ENCODE assay signal across 8 cellular contexts in the genomic region with DNA sequence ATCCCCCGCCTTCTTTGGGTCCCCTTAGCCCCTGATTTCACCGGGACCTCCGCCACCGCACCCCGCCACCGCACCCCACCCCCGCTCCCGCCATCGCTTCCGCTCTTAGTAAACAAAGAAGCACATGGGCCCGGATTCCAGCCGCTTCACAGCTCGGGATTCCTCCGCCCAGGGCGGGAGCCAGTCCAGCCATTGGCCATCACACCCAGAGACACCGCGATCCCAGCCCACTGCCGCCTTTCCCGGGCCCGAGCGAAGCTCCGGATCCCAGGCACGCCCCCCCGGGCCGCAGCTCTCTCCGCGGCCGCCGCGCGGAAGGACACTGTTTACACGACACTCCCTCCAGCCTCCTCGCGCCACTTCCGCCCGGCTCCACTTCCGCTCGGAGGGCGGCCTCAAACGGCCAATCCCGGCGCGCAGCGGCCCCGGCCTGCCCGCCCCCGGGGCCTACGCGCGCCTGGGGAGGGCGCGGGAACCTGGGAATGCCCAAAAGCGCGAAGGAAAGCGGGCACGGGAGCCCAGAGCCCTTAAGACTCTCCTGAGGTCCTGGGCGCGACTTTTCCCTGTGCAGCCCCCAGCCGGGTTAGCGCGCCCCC. TPM values are rescaled to one million over a fixed set of nuclear protein-coding genes. Genes with fewer than 3 reads are reported as not detected.
DNase-seq lines count a peak whose midpoint lies in the region; ATAC-seq, FAIRE-seq and TF ChIP-seq lines count a peak whose summit lies in the region.

No MANE protein-coding gene starts in this region.

- H3K9ac ChIP-seq in colonic mucosa (ENCODE audit: low read depth in 2 of 2, low read length in 2 of 2): peak overlapping the region; percentile 40 to 91

- peak overlapping the region; percentile 95 for H3K27ac ChIP-seq in colonic mucosa

- no peak for TF ChIP-seq CTCF in colonic mucosa (IDR thresholded peaks at IDR 0.05)

- H3K4me3 ChIP-seq in colonic mucosa: peak overlapping the region; percentile 95

- peaks cover 18% of the 10 kb centered on the region for H3K36me3 ChIP-seq in colonic mucosa

- no peaks in the 10 kb centered on the region for H3K27me3 ChIP-seq in colonic mucosa

- DNase-seq in Ammon's horn (ENCODE audit: low spot score) (peak; percentile 93), GM19239 (ENCODE audit: insufficient read length, low spot score) (peak; percentile 84), NCI-H460 (ENCODE audit: extremely low read depth, low read depth) (peak; percentile 92), colonic mucosa (peak; percentile 91), left colon (peak; percentile 94 to 96)
- DNase-seq in activated CD4-positive, alpha-beta T cell treated with anti-CD3 and anti-CD28 coated beads for 48 hours: peak; percentile 90
- peak; percentile 60 to 64 for DNase-seq in stimulated activated CD4-positive, alpha-beta T cell treated with anti-CD3 and anti-CD28 coated beads, Interleukin-1b, Interleukin-23, amount 100 ng/mL, for 1 hour (ENCODE audit: low read depth in 2 of 2)

- no peak for FAIRE-seq in GM19239 (lab: Jason Lieb, UNC)

- H3K9me3 ChIP-seq in colonic mucosa: no peaks in the 10 kb centered on the region

- H3K4me1 ChIP-seq in colonic mucosa: peaks cover 5% of the 10 kb centered on the region

- peak; percentile 74 for ATAC-seq in HG03432 (IDR thresholded peaks at IDR 0.05; ENCODE audit: unreplicated experiment)
- peak; percentile 82 for ATAC-seq in left colon

- intact Hi-C loops in colonic mucosa (cut with DNase I): no loop called here
- intact Hi-C loops in left colon (cut with DNase I, micrococcal nuclease): no loop called here

RNA-seq across cellular contexts. Expression of gene MCM7, which starts 0.7 kb away (rescaled TPM):
- total RNA-seq in NCI-H460 (2014; rRNA removed; shearing (Covaris generic)): 88.4 and 91.0 TPM in 2 replicates
- polyA plus RNA-seq in NCI-H460 (2014; cell fraction: nucleus; rRNA removed): 380 and 425 TPM in 2 replicates
- total RNA-seq in colonic mucosa (100 to 1,000 TPM in 1 of 2 donors, 10 to 100 TPM in 1; 68.1 to 241 TPM), left colon (10 to 100 TPM; 44.7 to 62.1 TPM)

RNA-seq across cellular contexts. Expression of gene AP4M1, which starts 0.9 kb away (rescaled TPM):
- 15.8 and 18.1 TPM in 2 replicates for total RNA-seq in NCI-H460 (2014; rRNA removed; shearing (Covaris generic))
- polyA plus RNA-seq in NCI-H460 (2014; cell fraction: nucleus; rRNA removed): 21.3 and 34.0 TPM in 2 replicates
- 10 to 100 TPM; 17.8 to 23.6 TPM for total RNA-seq in colonic mucosa
- 10 to 100 TPM; 20.2 to 20.8 TPM for total RNA-seq in left colon

RNA-seq across cellular contexts. Expression of gene COPS6, which starts 11.7 kb away (rescaled TPM):
- total RNA-seq in NCI-H460 (2014; rRNA removed; shearing (Covaris generic)): 59.3 and 73.8 TPM in 2 replicates
- 53.3 and 85.2 TPM in 2 replicates for polyA plus RNA-seq in NCI-H460 (2014; cell fraction: nucleus; rRNA removed)
- total RNA-seq in colonic mucosa (100 to 1,000 TPM in 1 of 2 donors, 10 to 100 TPM in 1; 67.3 to 110 TPM), left colon (10 to 100 TPM; 59.3 to 65.6 TPM)

RNA-seq across cellular contexts. Expression of gene TAF6, which starts 18.6 kb away (rescaled TPM):
- 41.0 and 42.7 TPM in 2 replicates for total RNA-seq in NCI-H460 (2014; rRNA removed; shearing (Covaris generic))
- 58.4 and 75.1 TPM in 2 replicates for polyA plus RNA-seq in NCI-H460 (2014; cell fraction: nucleus; rRNA removed)
- total RNA-seq in colonic mucosa: 10 to 100 TPM; 28.7 to 67.3 TPM
- total RNA-seq in left colon: 10 to 100 TPM; 28.7 to 33.1 TPM

RNA-seq across cellular contexts. Expression of gene CNPY4, which starts 18.9 kb away (rescaled TPM):
- total RNA-seq in NCI-H460 (2014; rRNA removed; shearing (Covaris generic)): 4.7 and 6.9 TPM in 2 replicates
- polyA plus RNA-seq in NCI-H460 (2014; cell fraction: nucleus; rRNA removed): 10.9 and 15.3 TPM in 2 replicates
- total RNA-seq in colonic mucosa: 10 to 100 TPM in 1 of 2 donors, 1 to 10 TPM in 1; 8.4 to 10.6 TPM
- 1 to 10 TPM; 7.0 to 9.8 TPM for total RNA-seq in left colon

Comparison
In these comparisons a context has a peak if more than half of its experiments do, and no peak if none do; other contexts are left out.
1. Peak in every context shown above with its lines: DNase-seq, ATAC-seq, H3K4me3 ChIP-seq and H3K27ac ChIP-seq.